ENCODE assay signal across 8 cellular contexts in genomic region chr7:157397751-157398691, GRCh38.
DNase-seq lines count a peak whose midpoint lies in the region; ATAC-seq, FAIRE-seq and TF ChIP-seq lines count a peak whose summit lies in the region.

No MANE protein-coding gene starts in this region.

- H3K4me2 ChIP-seq in endothelial cell of umbilical vein (ENCODE audit: insufficient read depth, low read length): no peak overlapping the region

- peaks cover 0 to 13% of the 10 kb centered on the region in 2 experiments for H3K36me3 ChIP-seq in endothelial cell of umbilical vein (ENCODE audit: control insufficient read depth in 2 of 2, extremely low read depth in 1 of 2, insufficient read depth in 2 of 2, low read length in 2 of 2)

- no peaks in the 10 kb centered on the region for H3K27me3 ChIP-seq in endothelial cell of umbilical vein (ENCODE audit: control insufficient read depth in 2 of 2, insufficient read depth in 2 of 2, low read length in 2 of 2)

- DNase-seq in DMS153 (lab: John Stamatoyannopoulos, UW) (peak; percentile 36), RKO (ENCODE audit: low spot score) (peak; percentile 45), endothelial cell of umbilical vein (ENCODE audit: low read depth, low spot score) (peak; percentile 52), myocyte (ENCODE audit: low read depth) (peak; percentile 96), activated gamma-delta T cell treated with Interleukin-2 at 50 U/mL for 16 hours (no peak)

- POLR2A ChIA-PET in endothelial cell of umbilical vein (lab: Charles Lee): no interaction called here

- peak; percentile 35 for FAIRE-seq in endothelial cell of umbilical vein (lab: Jason Lieb, UNC)

- H3K4me3 ChIP-seq in endothelial cell of umbilical vein (replicated peaks in 1 of 3; ENCODE audit: insufficient read depth in 1 of 3, low read depth in 1 of 3, low read length in 3 of 3): no peak overlapping the region

- peak; percentile 37 to 60 for TF ChIP-seq CTCF in endothelial cell of umbilical vein (IDR thresholded peaks at IDR 0.05; ENCODE audit: extremely low read depth in 1 of 2, insufficient read depth in 1 of 2, low read depth in 1 of 2, low read length in 2 of 2)

- dilution Hi-C loops in endothelial cell of umbilical vein (cut with MboI; ENCODE audit: extremely low pct_ligation_motif_present, low sequenced_read_pairs): no loop called here

- no peak overlapping the region for H3K9ac ChIP-seq in endothelial cell of umbilical vein (replicated peaks; ENCODE audit: extremely low read depth, insufficient read depth, low read length)

- no peaks in the 10 kb centered on the region for H3K4me1 ChIP-seq in endothelial cell of umbilical vein (ENCODE audit: control insufficient read depth, extremely low read depth, insufficient read depth, low read length)

- peaks cover 7% of the 10 kb centered on the region for H3K79me2 ChIP-seq in endothelial cell of umbilical vein (ENCODE audit: control insufficient read depth, insufficient read depth, low read length)

- no peak overlapping the region for H2AFZ ChIP-seq in endothelial cell of umbilical vein (ENCODE audit: low read depth, low read length)

- BruUV-seq in endothelial cell of umbilical vein (replicated peaks; lab: Mats Ljungman, UMichigan): no TSS peak

- TF ChIP-seq POLR2A in endothelial cell of umbilical vein (IDR thresholded peaks at IDR 0.05; ENCODE audit: low read depth, low read length): no peak

- peak; percentile 54 for ATAC-seq in HG02870 (IDR thresholded peaks at IDR 0.05; ENCODE audit: unreplicated experiment)
- no peak for ATAC-seq in GM21528 (IDR thresholded peaks at IDR 0.05; ENCODE audit: low FRiP score, unreplicated experiment)
- no peak for ATAC-seq in GM19467 (IDR thresholded peaks at IDR 0.05; ENCODE audit: unreplicated experiment)

- intact Hi-C loops in endothelial cell of umbilical vein (cut with micrococcal nuclease): no loop called here

- no peak overlapping the region for H3K27ac ChIP-seq in endothelial cell of umbilical vein (ENCODE audit: insufficient read depth, low read depth, low read length)

- H4K20me1 ChIP-seq in endothelial cell of umbilical vein (replicated peaks; ENCODE audit: control insufficient read depth, extremely low read depth, insufficient read depth, low read length): no peaks in the 10 kb centered on the region

- CTCF ChIA-PET in endothelial cell of umbilical vein (lab: Charles Lee): interaction anchor here (0.8 kb wide), 1 partner anchor 11 kb away, joined by 3 read pairs; no protein-coding TSS in a partner anchor

- H3K9me1 ChIP-seq in endothelial cell of umbilical vein (replicated peaks; ENCODE audit: control insufficient read depth, extremely low read depth, insufficient read depth, low read length): no peaks in the 10 kb centered on the region

- no peaks in the 10 kb centered on the region for H3K9me3 ChIP-seq in endothelial cell of umbilical vein (replicated peaks; ENCODE audit: control insufficient read depth, insufficient read depth, low read length)

TF ChIP-seq in endothelial cell of umbilical vein, 7 proteins besides CTCF, POLR2A, EP300 and RAD21:
- TF ChIP-seq JUN (IDR thresholded peaks at IDR 0.05; ENCODE audit: borderline replicate concordance, insufficient read depth, insufficient read length, low read depth): no peak
- no peak for TF ChIP-seq POLR2AphosphoS5 (IDR thresholded peaks at IDR 0.05; ENCODE audit: insufficient read depth, low read depth, low read length)
- no peak for TF ChIP-seq GATA2 (IDR thresholded peaks at IDR 0.05; ENCODE audit: insufficient read depth, insufficient read length, low read depth, low read length)
- no peak for TF ChIP-seq MAX (IDR thresholded peaks at IDR 0.05; ENCODE audit: insufficient read depth, insufficient read length)
- TF ChIP-seq MYC (IDR thresholded peaks at IDR 0.05; ENCODE audit: low read depth, low read length): no peak
- no peak for TF ChIP-seq FOS (IDR thresholded peaks at IDR 0.05; ENCODE audit: borderline replicate concordance, insufficient read depth, low read length)
- TF ChIP-seq EZH2 (IDR thresholded peaks at IDR 0.05; ENCODE audit: borderline replicate concordance, low read depth, low read length, severe bottlenecking): no peak
